Comparison of ENCODE assay signal across 8 cellular contexts in genomic region chr16:57601801-57602478, GRCh38. TPM values are rescaled to one million over a fixed set of nuclear protein-coding genes. Genes with fewer than 3 reads are reported as not detected.
DNase-seq lines count a peak whose midpoint lies in the region; ATAC-seq and TF ChIP-seq lines count a peak whose summit lies in the region.

No MANE protein-coding gene starts in this region.

- peak overlapping the region; percentile 71 for H3K4me3 Mint-ChIP-seq in activated naive CD8-positive, alpha-beta T cell

- no peak overlapping the region for H3K9ac ChIP-seq in PC-3 (ENCODE audit: low read length)

- no peak overlapping the region for H3K27ac ChIP-seq in PC-3 (ENCODE audit: low read length)

- no peaks in the 10 kb centered on the region for H3K27me3 Mint-ChIP-seq in activated naive CD8-positive, alpha-beta T cell

- H3K27ac Mint-ChIP-seq in activated naive CD8-positive, alpha-beta T cell: peak overlapping the region; percentile 93

- H3K36me3 Mint-ChIP-seq in activated naive CD8-positive, alpha-beta T cell: peaks cover 8% of the 10 kb centered on the region

- no peaks in the 10 kb centered on the region for H3K36me3 ChIP-seq in PC-3 (ENCODE audit: low read depth, low read length)

- DNase-seq in NCI-H1092 (lab: John Stamatoyannopoulos, UW) (peak; percentile 54), HuH-7.5 (ENCODE audit: low spot score) (no peak), PC-3 (no peak), NCI-H526 (lab: John Stamatoyannopoulos, UW) (no peak)
- peak; percentile 66 to 74 for DNase-seq in stimulated activated CD8-positive, alpha-beta memory T cell treated with anti-CD3 and anti-CD28 coated beads, Interleukin-15, amount 100 ng/mL, for 48 hours (ENCODE audit: low read depth in 2 of 2)

- no peaks in the 10 kb centered on the region for H3K9me3 ChIP-seq in PC-3 (ENCODE audit: low read length)

- CTCF ChIA-PET in PC-3 (lab: Charles Lee): no interaction called here

- H3K4me3 ChIP-seq in PC-3 (ENCODE audit: low read length): no peak overlapping the region

- BruUV-seq in PC-3 (replicated peaks; lab: Mats Ljungman, UMichigan): no TSS peak

- H3K4me1 Mint-ChIP-seq in activated naive CD8-positive, alpha-beta T cell (ENCODE audit: low read depth): peaks cover 44% of the 10 kb centered on the region

- H3K9me3 Mint-ChIP-seq in activated naive CD8-positive, alpha-beta T cell (ENCODE audit: low read depth): peaks cover 3% of the 10 kb centered on the region

- intact Hi-C loops in PC-3 (cut with micrococcal nuclease): loop anchor here (2.0 kb wide), 1 partner anchor 47 kb away; no protein-coding TSS in a partner anchor

- POLR2A ChIA-PET in PC-3 (lab: Charles Lee; ENCODE audit: unreplicated experiment): no interaction called here

- H4K20me1 ChIP-seq in PC-3 (ENCODE audit: low read length): no peaks in the 10 kb centered on the region

- no peak for TF ChIP-seq CTCF in PC-3 (conservative IDR thresholded peaks at IDR 0.05; ENCODE audit: low read depth, low read length)

- no peaks in the 10 kb centered on the region for H3F3A ChIP-seq in PC-3 (ENCODE audit: low read length, unreplicated experiment)

- H3K79me2 ChIP-seq in PC-3 (ENCODE audit: low read length): no peaks in the 10 kb centered on the region

- no peak overlapping the region for H2AFZ ChIP-seq in PC-3 (ENCODE audit: low read length)

- H3K4me1 ChIP-seq in PC-3 (ENCODE audit: insufficient read depth, low read length): peaks cover 8% of the 10 kb centered on the region; the same call in 1 of the 2 replicates

- no peak overlapping the region for H3K4me2 ChIP-seq in PC-3 (ENCODE audit: low read length)

- H3K27me3 ChIP-seq in PC-3 (ENCODE audit: low read length): no peaks in the 10 kb centered on the region

- peak; percentile 80 for ATAC-seq in GM18520 (IDR thresholded peaks at IDR 0.05; ENCODE audit: unreplicated experiment)
- ATAC-seq in HG02571 (IDR thresholded peaks at IDR 0.05; ENCODE audit: unreplicated experiment): peak; percentile 72
- no peak for ATAC-seq in PC-3

- H3K9me2 ChIP-seq in PC-3 (replicated peaks; ENCODE audit: low read length): no peaks in the 10 kb centered on the region

RNA-seq across cellular contexts. Expression of gene ADGRG1, which starts 26.5 kb away (rescaled TPM):
- 33.7 and 41.5 TPM in 2 replicates for total RNA-seq in PC-3 (2014; rRNA removed)

RNA-seq across cellular contexts. Expression of gene ADGRG5, which starts 59.5 kb away (rescaled TPM):
- not detected in 2 replicates for total RNA-seq in PC-3 (2014; rRNA removed)

Comparison
In these comparisons a context has a peak if more than half of its experiments do, and no peak if none do; other contexts are left out.
1. DNase-seq: peak in NCI-H1092 (single experiment) and stimulated activated CD8-positive, alpha-beta memory T cell treated with anti-CD3 and anti-CD28 coated beads, Interleukin-15, amount 100 ng/mL, for 48 hours (2 of 2); none in HuH-7.5 (single experiment), PC-3 (single experiment) and NCI-H526 (0 of 2).